19 cellular contexts compared by ENCODE assay signal in the genomic region with DNA sequence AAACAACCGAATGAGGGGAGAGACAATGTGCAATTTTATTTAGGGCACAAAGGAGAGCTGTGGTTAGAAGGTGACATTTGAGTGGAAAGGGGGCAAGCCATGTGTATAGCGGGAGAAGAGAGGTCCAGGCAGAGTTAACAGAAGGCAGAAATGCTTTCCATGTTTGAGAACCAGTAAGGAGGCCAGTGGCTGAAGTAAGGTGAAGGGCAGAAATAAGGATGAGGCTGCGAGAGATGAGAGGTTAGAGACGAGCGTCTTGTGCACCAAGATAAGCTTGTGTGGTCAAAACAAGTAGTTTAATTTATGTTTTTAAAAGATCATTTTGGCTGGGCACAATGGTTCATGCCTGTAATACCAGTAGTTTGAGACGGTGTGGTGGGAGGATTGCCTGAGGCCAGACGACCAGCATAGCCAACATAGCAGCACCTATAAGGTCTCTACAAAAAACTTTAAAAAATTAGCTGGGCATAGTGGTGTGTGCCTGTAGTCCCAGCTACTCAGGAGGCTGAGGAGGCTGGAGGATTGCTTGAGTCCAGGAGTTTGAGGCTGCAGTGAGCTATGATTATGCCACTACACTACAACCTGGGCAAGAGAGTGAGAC. TPM values are rescaled to one million over a fixed set of nuclear protein-coding genes. Genes with fewer than 3 reads are reported as not detected.
"Had no signal": no experiment of that assay in that cellular context is flagged by ENCODE, and none has a peak within 500 bp of the region (broad histone marks: within the 10 kb centered on the region; RNA-seq: fewer than 3 reads in every experiment).

No MANE protein-coding gene starts in this region.

- H3K4me3 Mint-ChIP-seq: activated CD8-positive, alpha-beta T cell treated with anti-CD3 and anti-CD28 coated beads, Interleukin-2, amount 10 ng/mL, durations not matched to agents 7 days and 5 days; neural crest cell had no signal

- ATAC-seq: activated CD8-positive, alpha-beta T cell treated with anti-CD3 and anti-CD28 coated beads, Interleukin-2, amount 10 ng/mL, durations not matched to agents 7 days and 5 days; pancreas had no signal

- H3K9me3 Mint-ChIP-seq: activated naive CD8-positive, alpha-beta T cell treated with anti-CD3 and anti-CD28 coated beads, Interleukin-2, amount 10 ng/mL, durations not matched to agents 7 days and 5 days; neural crest cell had no signal

- DNase-seq: activated CD4-positive, CD25-positive, alpha-beta regulatory T cell treated with anti-CD3 and anti-CD28 coated beads, Interleukin-2, amount 50 U/mL, for 72 hours; activated CD8-positive, alpha-beta T cell treated with anti-CD3 and anti-CD28 coated beads, Interleukin-2, amount 10 ng/mL, durations not matched to agents 7 days and 5 days; activated gamma-delta T cell; activated naive CD8-positive, alpha-beta T cell treated with anti-CD3 and anti-CD28 coated beads, Interleukin-2, amount 10 ng/mL, durations not matched to agents 7 days and 5 days; anterior cingulate cortex; cerebellar nuclear complex; dermis blood vessel endothelial cell; hippocampal formation; pancreas; stimulated activated CD4-positive, alpha-beta T cell treated with anti-CD3 and anti-CD28 coated beads, Interleukin-4, amount 100 ng/mL, for 1 hour; stimulated activated CD8-positive, alpha-beta memory T cell treated with anti-CD3 and anti-CD28 coated beads, Interleukin-4, amount 100 ng/mL, for 48 hours; tibial artery had no signal

- H3K9me3 ChIP-seq: pancreas, SJSA1, tibial artery had no signal

- H3K27ac Mint-ChIP-seq: activated CD8-positive, alpha-beta T cell treated with anti-CD3 and anti-CD28 coated beads, Interleukin-2, amount 10 ng/mL, durations not matched to agents 7 days and 5 days; activated naive CD8-positive, alpha-beta T cell treated with anti-CD3 and anti-CD28 coated beads, Interleukin-2, amount 10 ng/mL, durations not matched to agents 7 days and 5 days had no signal

- H3K27me3 Mint-ChIP-seq: activated naive CD8-positive, alpha-beta T cell treated with anti-CD3 and anti-CD28 coated beads, Interleukin-2, amount 10 ng/mL, durations not matched to agents 7 days and 5 days had no signal

RNA-seq across cellular contexts. Expression of a gene that starts 8.7 kb away (rescaled TPM):
- total RNA-seq: activated CD8-positive, alpha-beta T cell treated with anti-CD3 and anti-CD28 coated beads, Interleukin-2, amount 10 ng/mL, durations not matched to agents 7 days and 5 days; activated naive CD8-positive, alpha-beta T cell treated with anti-CD3 and anti-CD28 coated beads, Interleukin-2, amount 10 ng/mL, durations not matched to agents 7 days and 5 days; dermis blood vessel endothelial cell; epithelial cell of proximal tubule; kidney epithelial cell; liver; mesenteric fat pad; neural crest cell; pancreas; renal cortical epithelial cell; SJSA1 had no signal
